In genomic region chr2:10300997-10301945, GRCh38 we compare ENCODE assay signal across 1 cellular context.
TF ChIP-seq lines count a peak whose summit lies in the region.

No MANE protein-coding gene starts in this region.

TF ChIP-seq in HepG2, 621 proteins besides CTCF, POLR2A, EP300 and RAD21 (continued from another document and continues in another):
- TF ChIP-seq CCDC6 (CRISPR knock-in tag; IDR thresholded peaks at IDR 0.05), result peak; percentile 80; the same call in 1 of the 2 replicates
- TF ChIP-seq ZFP36 (IDR thresholded peaks at IDR 0.05; ENCODE audit: borderline replicate concordance, low read depth, low read length, partially characterized antibody), result no peak
- TF ChIP-seq, protein P1, sequence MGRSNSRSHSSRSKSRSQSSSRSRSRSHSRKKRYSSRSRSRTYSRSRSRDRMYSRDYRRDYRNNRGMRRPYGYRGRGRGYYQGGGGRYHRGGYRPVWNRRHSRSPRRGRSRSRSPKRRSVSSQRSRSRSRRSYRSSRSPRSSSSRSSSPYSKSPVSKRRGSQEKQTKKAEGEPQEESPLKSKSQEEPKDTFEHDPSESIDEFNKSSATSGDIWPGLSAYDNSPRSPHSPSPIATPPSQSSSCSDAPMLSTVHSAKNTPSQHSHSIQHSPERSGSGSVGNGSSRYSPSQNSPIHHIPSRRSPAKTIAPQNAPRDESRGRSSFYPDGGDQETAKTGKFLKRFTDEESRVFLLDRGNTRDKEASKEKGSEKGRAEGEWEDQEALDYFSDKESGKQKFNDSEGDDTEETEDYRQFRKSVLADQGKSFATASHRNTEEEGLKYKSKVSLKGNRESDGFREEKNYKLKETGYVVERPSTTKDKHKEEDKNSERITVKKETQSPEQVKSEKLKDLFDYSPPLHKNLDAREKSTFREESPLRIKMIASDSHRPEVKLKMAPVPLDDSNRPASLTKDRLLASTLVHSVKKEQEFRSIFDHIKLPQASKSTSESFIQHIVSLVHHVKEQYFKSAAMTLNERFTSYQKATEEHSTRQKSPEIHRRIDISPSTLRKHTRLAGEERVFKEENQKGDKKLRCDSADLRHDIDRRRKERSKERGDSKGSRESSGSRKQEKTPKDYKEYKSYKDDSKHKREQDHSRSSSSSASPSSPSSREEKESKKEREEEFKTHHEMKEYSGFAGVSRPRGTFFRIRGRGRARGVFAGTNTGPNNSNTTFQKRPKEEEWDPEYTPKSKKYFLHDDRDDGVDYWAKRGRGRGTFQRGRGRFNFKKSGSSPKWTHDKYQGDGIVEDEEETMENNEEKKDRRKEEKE (IDR thresholded peaks at IDR 0.05), result no peak
- peak; percentile 70 for TF ChIP-seq GABPB1 (CRISPR knock-in tag; IDR thresholded peaks at IDR 0.05)
- no peak for TF ChIP-seq ZNF496 (CRISPR knock-in tag; IDR thresholded peaks at IDR 0.05; ENCODE audit: insufficient replicate concordance)
- TF ChIP-seq, protein P2, sequence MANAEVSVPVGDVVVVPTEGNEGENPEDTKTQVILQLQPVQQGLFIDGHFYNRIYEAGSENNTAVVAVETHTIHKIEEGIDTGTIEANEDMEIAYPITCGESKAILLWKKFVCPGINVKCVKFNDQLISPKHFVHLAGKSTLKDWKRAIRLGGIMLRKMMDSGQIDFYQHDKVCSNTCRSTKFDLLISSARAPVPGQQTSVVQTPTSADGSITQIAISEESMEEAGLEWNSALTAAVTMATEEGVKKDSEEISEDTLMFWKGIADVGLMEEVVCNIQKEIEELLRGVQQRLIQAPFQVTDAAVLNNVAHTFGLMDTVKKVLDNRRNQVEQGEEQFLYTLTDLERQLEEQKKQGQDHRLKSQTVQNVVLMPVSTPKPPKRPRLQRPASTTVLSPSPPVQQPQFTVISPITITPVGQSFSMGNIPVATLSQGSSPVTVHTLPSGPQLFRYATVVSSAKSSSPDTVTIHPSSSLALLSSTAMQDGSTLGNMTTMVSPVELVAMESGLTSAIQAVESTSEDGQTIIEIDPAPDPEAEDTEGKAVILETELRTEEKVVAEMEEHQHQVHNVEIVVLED (CRISPR knock-in tag; IDR thresholded peaks at IDR 0.05; ENCODE audit: borderline replicate concordance), result no peak
- no peak for TF ChIP-seq ZNF234 (CRISPR knock-in tag; conservative IDR thresholded peaks at IDR 0.05)
- 0 out of 2 replicates have a peak, but pooled peaks have one; percentile 22 for TF ChIP-seq KDM5A (IDR thresholded peaks at IDR 0.05; ENCODE audit: borderline replicate concordance, low read length)
- TF ChIP-seq MZF1 (CRISPR knock-in tag; IDR thresholded peaks at IDR 0.05; ENCODE audit: borderline replicate concordance), result no peak
- peak; percentile 68 for TF ChIP-seq PRMT3 (CRISPR knock-in tag; IDR thresholded peaks at IDR 0.05; ENCODE audit: borderline replicate concordance, low read depth)
- 0 out of 2 replicates have a peak, but pooled peaks have one; percentile 75 for TF ChIP-seq ZNF576 (CRISPR knock-in tag; IDR thresholded peaks at IDR 0.05)
- peak; percentile 82; the same call in 1 of the 2 replicates for TF ChIP-seq ZBTB7A (CRISPR knock-in tag; IDR thresholded peaks at IDR 0.05)
- no peak for TF ChIP-seq FUBP1 (CRISPR knock-in tag; IDR thresholded peaks at IDR 0.05; ENCODE audit: borderline replicate concordance)
- TF ChIP-seq KDM3A (CRISPR knock-in tag; IDR thresholded peaks at IDR 0.05; ENCODE audit: low read depth), result no peak; the same call in 1 of the 2 replicates
- TF ChIP-seq GTF3A (CRISPR knock-in tag; conservative IDR thresholded peaks at IDR 0.05), result 0 out of 2 replicates have a peak, but pooled peaks have one; percentile 70
- TF ChIP-seq ZNF550 (CRISPR knock-in tag; IDR thresholded peaks at IDR 0.05; ENCODE audit: borderline replicate concordance), result 0 out of 2 replicates have a peak, but pooled peaks have one; percentile 59
- TF ChIP-seq, protein P3, sequence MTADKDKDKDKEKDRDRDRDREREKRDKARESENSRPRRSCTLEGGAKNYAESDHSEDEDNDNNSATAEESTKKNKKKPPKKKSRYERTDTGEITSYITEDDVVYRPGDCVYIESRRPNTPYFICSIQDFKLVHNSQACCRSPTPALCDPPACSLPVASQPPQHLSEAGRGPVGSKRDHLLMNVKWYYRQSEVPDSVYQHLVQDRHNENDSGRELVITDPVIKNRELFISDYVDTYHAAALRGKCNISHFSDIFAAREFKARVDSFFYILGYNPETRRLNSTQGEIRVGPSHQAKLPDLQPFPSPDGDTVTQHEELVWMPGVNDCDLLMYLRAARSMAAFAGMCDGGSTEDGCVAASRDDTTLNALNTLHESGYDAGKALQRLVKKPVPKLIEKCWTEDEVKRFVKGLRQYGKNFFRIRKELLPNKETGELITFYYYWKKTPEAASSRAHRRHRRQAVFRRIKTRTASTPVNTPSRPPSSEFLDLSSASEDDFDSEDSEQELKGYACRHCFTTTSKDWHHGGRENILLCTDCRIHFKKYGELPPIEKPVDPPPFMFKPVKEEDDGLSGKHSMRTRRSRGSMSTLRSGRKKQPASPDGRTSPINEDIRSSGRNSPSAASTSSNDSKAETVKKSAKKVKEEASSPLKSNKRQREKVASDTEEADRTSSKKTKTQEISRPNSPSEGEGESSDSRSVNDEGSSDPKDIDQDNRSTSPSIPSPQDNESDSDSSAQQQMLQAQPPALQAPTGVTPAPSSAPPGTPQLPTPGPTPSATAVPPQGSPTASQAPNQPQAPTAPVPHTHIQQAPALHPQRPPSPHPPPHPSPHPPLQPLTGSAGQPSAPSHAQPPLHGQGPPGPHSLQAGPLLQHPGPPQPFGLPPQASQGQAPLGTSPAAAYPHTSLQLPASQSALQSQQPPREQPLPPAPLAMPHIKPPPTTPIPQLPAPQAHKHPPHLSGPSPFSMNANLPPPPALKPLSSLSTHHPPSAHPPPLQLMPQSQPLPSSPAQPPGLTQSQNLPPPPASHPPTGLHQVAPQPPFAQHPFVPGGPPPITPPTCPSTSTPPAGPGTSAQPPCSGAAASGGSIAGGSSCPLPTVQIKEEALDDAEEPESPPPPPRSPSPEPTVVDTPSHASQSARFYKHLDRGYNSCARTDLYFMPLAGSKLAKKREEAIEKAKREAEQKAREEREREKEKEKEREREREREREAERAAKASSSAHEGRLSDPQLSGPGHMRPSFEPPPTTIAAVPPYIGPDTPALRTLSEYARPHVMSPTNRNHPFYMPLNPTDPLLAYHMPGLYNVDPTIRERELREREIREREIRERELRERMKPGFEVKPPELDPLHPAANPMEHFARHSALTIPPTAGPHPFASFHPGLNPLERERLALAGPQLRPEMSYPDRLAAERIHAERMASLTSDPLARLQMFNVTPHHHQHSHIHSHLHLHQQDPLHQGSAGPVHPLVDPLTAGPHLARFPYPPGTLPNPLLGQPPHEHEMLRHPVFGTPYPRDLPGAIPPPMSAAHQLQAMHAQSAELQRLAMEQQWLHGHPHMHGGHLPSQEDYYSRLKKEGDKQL (CRISPR knock-in tag; IDR thresholded peaks at IDR 0.05; ENCODE audit: low read depth), result 0 out of 2 replicates have a peak, but pooled peaks have one; percentile 17
- no peak for TF ChIP-seq ZNF30 (CRISPR knock-in tag; IDR thresholded peaks at IDR 0.05)
- peak; percentile 56; the same call in 1 of the 2 replicates for TF ChIP-seq BATF2 (CRISPR knock-in tag; IDR thresholded peaks at IDR 0.05)
- TF ChIP-seq, protein P4, sequence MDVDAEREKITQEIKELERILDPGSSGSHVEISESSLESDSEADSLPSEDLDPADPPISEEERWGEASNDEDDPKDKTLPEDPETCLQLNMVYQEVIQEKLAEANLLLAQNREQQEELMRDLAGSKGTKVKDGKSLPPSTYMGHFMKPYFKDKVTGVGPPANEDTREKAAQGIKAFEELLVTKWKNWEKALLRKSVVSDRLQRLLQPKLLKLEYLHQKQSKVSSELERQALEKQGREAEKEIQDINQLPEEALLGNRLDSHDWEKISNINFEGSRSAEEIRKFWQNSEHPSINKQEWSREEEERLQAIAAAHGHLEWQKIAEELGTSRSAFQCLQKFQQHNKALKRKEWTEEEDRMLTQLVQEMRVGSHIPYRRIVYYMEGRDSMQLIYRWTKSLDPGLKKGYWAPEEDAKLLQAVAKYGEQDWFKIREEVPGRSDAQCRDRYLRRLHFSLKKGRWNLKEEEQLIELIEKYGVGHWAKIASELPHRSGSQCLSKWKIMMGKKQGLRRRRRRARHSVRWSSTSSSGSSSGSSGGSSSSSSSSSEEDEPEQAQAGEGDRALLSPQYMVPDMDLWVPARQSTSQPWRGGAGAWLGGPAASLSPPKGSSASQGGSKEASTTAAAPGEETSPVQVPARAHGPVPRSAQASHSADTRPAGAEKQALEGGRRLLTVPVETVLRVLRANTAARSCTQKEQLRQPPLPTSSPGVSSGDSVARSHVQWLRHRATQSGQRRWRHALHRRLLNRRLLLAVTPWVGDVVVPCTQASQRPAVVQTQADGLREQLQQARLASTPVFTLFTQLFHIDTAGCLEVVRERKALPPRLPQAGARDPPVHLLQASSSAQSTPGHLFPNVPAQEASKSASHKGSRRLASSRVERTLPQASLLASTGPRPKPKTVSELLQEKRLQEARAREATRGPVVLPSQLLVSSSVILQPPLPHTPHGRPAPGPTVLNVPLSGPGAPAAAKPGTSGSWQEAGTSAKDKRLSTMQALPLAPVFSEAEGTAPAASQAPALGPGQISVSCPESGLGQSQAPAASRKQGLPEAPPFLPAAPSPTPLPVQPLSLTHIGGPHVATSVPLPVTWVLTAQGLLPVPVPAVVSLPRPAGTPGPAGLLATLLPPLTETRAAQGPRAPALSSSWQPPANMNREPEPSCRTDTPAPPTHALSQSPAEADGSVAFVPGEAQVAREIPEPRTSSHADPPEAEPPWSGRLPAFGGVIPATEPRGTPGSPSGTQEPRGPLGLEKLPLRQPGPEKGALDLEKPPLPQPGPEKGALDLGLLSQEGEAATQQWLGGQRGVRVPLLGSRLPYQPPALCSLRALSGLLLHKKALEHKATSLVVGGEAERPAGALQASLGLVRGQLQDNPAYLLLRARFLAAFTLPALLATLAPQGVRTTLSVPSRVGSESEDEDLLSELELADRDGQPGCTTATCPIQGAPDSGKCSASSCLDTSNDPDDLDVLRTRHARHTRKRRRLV (CRISPR knock-in tag; IDR thresholded peaks at IDR 0.05), result no peak
- TF ChIP-seq, protein P5, sequence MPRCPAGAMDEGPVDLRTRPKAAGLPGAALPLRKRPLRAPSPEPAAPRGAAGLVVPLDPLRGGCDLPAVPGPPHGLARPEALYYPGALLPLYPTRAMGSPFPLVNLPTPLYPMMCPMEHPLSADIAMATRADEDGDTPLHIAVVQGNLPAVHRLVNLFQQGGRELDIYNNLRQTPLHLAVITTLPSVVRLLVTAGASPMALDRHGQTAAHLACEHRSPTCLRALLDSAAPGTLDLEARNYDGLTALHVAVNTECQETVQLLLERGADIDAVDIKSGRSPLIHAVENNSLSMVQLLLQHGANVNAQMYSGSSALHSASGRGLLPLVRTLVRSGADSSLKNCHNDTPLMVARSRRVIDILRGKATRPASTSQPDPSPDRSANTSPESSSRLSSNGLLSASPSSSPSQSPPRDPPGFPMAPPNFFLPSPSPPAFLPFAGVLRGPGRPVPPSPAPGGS (CRISPR knock-in tag; IDR thresholded peaks at IDR 0.05), result 0 out of 2 replicates have a peak, but pooled peaks have one; percentile 87
- no peak; the same call in 1 of the 2 replicates for TF ChIP-seq JUN (CRISPR knock-in tag; IDR thresholded peaks at IDR 0.05)
- TF ChIP-seq ZNF562 (CRISPR knock-in tag; IDR thresholded peaks at IDR 0.05; ENCODE audit: borderline replicate concordance), result no peak
- peak; percentile 86; the same call in 1 of the 2 replicates for TF ChIP-seq DZIP1 (CRISPR knock-in tag; IDR thresholded peaks at IDR 0.05)
- no peak for TF ChIP-seq ATRX (CRISPR knock-in tag; IDR thresholded peaks at IDR 0.05; ENCODE audit: borderline replicate concordance)
- no peak for TF ChIP-seq ZBTB20 (CRISPR knock-in tag; IDR thresholded peaks at IDR 0.05; ENCODE audit: borderline replicate concordance, low read depth)
- peak; percentile 64 for TF ChIP-seq ZNF781 (CRISPR knock-in tag; IDR thresholded peaks at IDR 0.05; ENCODE audit: borderline replicate concordance, not compliant biosample characterization)
- TF ChIP-seq ZNF431 (CRISPR knock-in tag; IDR thresholded peaks at IDR 0.05; ENCODE audit: borderline replicate concordance, low read depth), result peak; percentile 86; the same call in 1 of the 2 replicates
- no peak for TF ChIP-seq RBM39 (IDR thresholded peaks at IDR 0.05; ENCODE audit: low read depth, low read length, poor library complexity, severe bottlenecking)
- 0 out of 2 replicates have a peak, but pooled peaks have one; percentile 21 for TF ChIP-seq CBFB (CRISPR knock-in tag; IDR thresholded peaks at IDR 0.05)
- TF ChIP-seq ZNF549 (CRISPR knock-in tag; IDR thresholded peaks at IDR 0.05), result no peak
- peak; percentile 62; the same call in 1 of the 2 replicates for TF ChIP-seq NR2F2 (IDR thresholded peaks at IDR 0.05; ENCODE audit: borderline replicate concordance, low read depth)
- TF ChIP-seq GABPA (IDR thresholded peaks at IDR 0.05; ENCODE audit: low read depth, low read length), result no peak
- peak; percentile 83 for TF ChIP-seq GABPA (CRISPR knock-in tag; IDR thresholded peaks at IDR 0.05; ENCODE audit: low read depth)
